Comparison of ENCODE assay signal across 10 cellular contexts in the genomic region with DNA sequence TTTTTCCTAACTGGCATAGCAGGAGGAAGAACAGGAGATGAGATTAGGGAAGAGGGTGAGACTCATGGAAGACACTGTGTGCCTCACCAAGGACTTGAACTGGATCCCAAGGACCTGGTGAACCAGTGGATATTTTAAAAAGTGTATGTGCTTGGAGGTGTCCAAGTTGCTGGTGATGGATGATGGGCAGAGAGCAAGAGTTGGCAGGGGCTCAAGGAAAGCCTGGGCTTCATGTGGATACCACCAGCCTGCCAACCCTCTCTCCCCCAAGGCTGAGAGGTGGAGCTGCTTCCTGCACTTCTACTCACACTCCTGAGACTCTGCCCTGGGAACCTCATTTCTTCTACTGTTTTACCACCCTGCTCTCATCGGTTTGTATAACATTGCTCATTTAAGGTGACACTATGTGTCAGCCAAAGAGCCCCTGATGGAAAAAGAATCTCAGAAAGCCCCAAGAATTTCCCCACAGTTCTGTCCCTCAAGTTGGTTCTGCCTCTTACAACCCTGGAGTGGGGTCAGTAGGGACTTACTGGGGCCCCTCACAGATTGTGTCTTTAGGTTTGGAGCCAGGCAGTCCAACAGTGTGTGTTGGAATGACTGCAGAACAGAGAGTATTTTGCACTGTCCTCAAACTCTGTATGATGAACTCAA. TPM values are rescaled to one million over a fixed set of nuclear protein-coding genes. Genes with fewer than 3 reads are reported as not detected.
DNase-seq lines count a peak whose midpoint lies in the region; ATAC-seq, FAIRE-seq and TF ChIP-seq lines count a peak whose summit lies in the region.
"Had no signal": no experiment of that assay in that cellular context is flagged by ENCODE, and none has a peak within 500 bp of the region (broad histone marks: within the 10 kb centered on the region; RNA-seq: fewer than 3 reads in every experiment).

No MANE protein-coding gene starts in this region.

- no peak for FAIRE-seq in RCC 7860 (lab: Jason Lieb, UNC)

- H3K36me3 Mint-ChIP-seq in CD4-positive, alpha-beta memory T cell: no peaks in the 10 kb centered on the region
- H3K36me3 Mint-ChIP-seq: CD8-positive, alpha-beta memory T cell had no signal

- intact Hi-C loops in ascending aorta (cut with DNase I): no loop called here
- intact Hi-C loops in CD4-positive, alpha-beta memory T cell (cut with micrococcal nuclease): no loop called here

- H3K4me3 Mint-ChIP-seq in CD4-positive, alpha-beta memory T cell: no peak overlapping the region
- H3K4me3 Mint-ChIP-seq: CD8-positive, alpha-beta memory T cell had no signal

- H3K27me3 Mint-ChIP-seq in CD4-positive, alpha-beta memory T cell: no peaks in the 10 kb centered on the region
- H3K27me3 Mint-ChIP-seq: CD8-positive, alpha-beta memory T cell had no signal

- H3K4me1 ChIP-seq in ascending aorta (peaks cover 9 to 28% of the 10 kb centered on the region in 2 donors), suprapubic skin (peaks cover 46% of the 10 kb centered on the region)
- H3K4me1 ChIP-seq in CD4-positive, alpha-beta memory T cell (ENCODE audit: insufficient read depth, low read length): no peaks in the 10 kb centered on the region

- DNase-seq in GM10266 (ENCODE audit: extremely low spot score) (peak; percentile 48), ascending aorta (ENCODE audit: low spot score in 2 of 2) (peak in 1 of 2 donors; percentile 38), middle frontal gyrus (ENCODE audit: extremely low spot score, low spot score) (no peak), suprapubic skin (ENCODE audit: low spot score in 2 of 2) (no peak), RCC 7860 (ENCODE audit: low spot score) (no peak)
- DNase-seq in CD4-positive, alpha-beta memory T cell: no peak
- DNase-seq: CD8-positive, alpha-beta memory T cell had no signal

- CTCF ChIA-PET in CD4-positive, alpha-beta memory T cell (lab: Charles Lee; ENCODE audit: partially characterized antibody): no interaction called here

- H3K27ac ChIP-seq in ascending aorta (peak overlapping the region; percentile 32 to 91), suprapubic skin (no peak overlapping the region)
- H3K27ac ChIP-seq in CD4-positive, alpha-beta memory T cell (ENCODE audit: low read depth, low read length): no peak overlapping the region

- H3K4me1 Mint-ChIP-seq in CD4-positive, alpha-beta memory T cell: peaks cover 5 to 29% (median 17%) of the 10 kb centered on the region in 4 donors

- POLR2A ChIA-PET in CD4-positive, alpha-beta memory T cell (lab: Charles Lee; ENCODE audit: partially characterized antibody): no interaction called here

- H3K27ac Mint-ChIP-seq in CD4-positive, alpha-beta memory T cell: peak overlapping the region in 3 of 7 donors; percentile 6 to 47 (median 38)

- 50% methylated on average over 1 of the region's 1 CpG for WGBS in suprapubic skin

- no peak for TF ChIP-seq CTCF in GM10266 (IDR thresholded peaks at IDR 0.05; ENCODE audit: control insufficient read depth, insufficient read depth, low read depth, missing control alignments)
- no peak for TF ChIP-seq CTCF in ascending aorta (IDR thresholded peaks at IDR 0.05)
- TF ChIP-seq CTCF in suprapubic skin (IDR thresholded peaks at IDR 0.05): no peak

- H3K27me3 ChIP-seq in ascending aorta (no peaks in the 10 kb centered on the region), suprapubic skin (no peaks in the 10 kb centered on the region)
- H3K27me3 ChIP-seq in CD4-positive, alpha-beta memory T cell (ENCODE audit: insufficient read depth, low read length): no peaks in the 10 kb centered on the region

- peak; percentile 58 for ATAC-seq in GM18909 (IDR thresholded peaks at IDR 0.05; ENCODE audit: poor library complexity, unreplicated experiment)
- peak; percentile 78 for ATAC-seq in HG02938 (IDR thresholded peaks at IDR 0.05; ENCODE audit: unreplicated experiment)

- no peaks in the 10 kb centered on the region for H3K9me3 Mint-ChIP-seq in CD4-positive, alpha-beta memory T cell
- H3K9me3 Mint-ChIP-seq: CD8-positive, alpha-beta memory T cell had no signal

- no peak for TF ChIP-seq POLR2A in suprapubic skin (IDR thresholded peaks at IDR 0.05)

- H3K9me3 ChIP-seq in ascending aorta: no peaks in the 10 kb centered on the region
- no peaks in the 10 kb centered on the region for H3K9me3 ChIP-seq in CD4-positive, alpha-beta memory T cell (ENCODE audit: control insufficient read depth in 1 of 2, low read length in 2 of 2)
- no peaks in the 10 kb centered on the region for H3K9me3 ChIP-seq in suprapubic skin

- H3K36me3 ChIP-seq in ascending aorta (peaks cover 0 to 9% of the 10 kb centered on the region in 2 donors), suprapubic skin (no peaks in the 10 kb centered on the region)
- H3K36me3 ChIP-seq in CD4-positive, alpha-beta memory T cell (ENCODE audit: insufficient read depth, low read length): no peaks in the 10 kb centered on the region

- TF ChIP-seq EP300 in suprapubic skin (IDR thresholded peaks at IDR 0.05): no peak

- H3K4me3 ChIP-seq in ascending aorta: no peak overlapping the region
- H3K4me3 ChIP-seq in CD4-positive, alpha-beta memory T cell (ENCODE audit: low read length in 2 of 2): no peak overlapping the region
- no peak overlapping the region for H3K4me3 ChIP-seq in suprapubic skin
- H3K4me3 ChIP-seq: lung had no signal

RNA-seq across cellular contexts. Expression of gene PDCD4, which starts 56.2 kb away (rescaled TPM):
- total RNA-seq in ascending aorta (10.3 TPM), suprapubic skin (100 to 1,000 TPM; 243 to 594 (median 293) TPM)
- 100 to 1,000 TPM; 358 to 376 TPM for total RNA-seq in CD4-positive, alpha-beta memory T cell
- polyA plus RNA-seq in CD4-positive, alpha-beta memory T cell: 100 to 1,000 TPM; 329 to 494 TPM

Comparison
In these comparisons a context has a peak if more than half of its experiments do, and no peak if none do; other contexts are left out.
1. H3K27ac ChIP-seq: peak in ascending aorta (2 of 2); none in CD4-positive, alpha-beta memory T cell (single experiment) and suprapubic skin (single experiment).
2. RNA of gene PDCD4, which starts 56.2 kb away (total RNA-seq): 358 to 376 TPM in CD4-positive, alpha-beta memory T cell and 243 to 594 TPM in suprapubic skin; 10.3 TPM in ascending aorta (single experiment); every median in the first group is over 10 times any median in the second.